In genomic region chr2:219119422-219120043, GRCh38 we compare ENCODE assay signal across 8 cellular contexts. TPM values are rescaled to one million over a fixed set of nuclear protein-coding genes. Genes with fewer than 3 reads are reported as not detected.
DNase-seq lines count a peak whose midpoint lies in the region; ATAC-seq, FAIRE-seq and TF ChIP-seq lines count a peak whose summit lies in the region.

No MANE protein-coding gene starts in this region.

- H2AFZ ChIP-seq in endothelial cell of umbilical vein (ENCODE audit: low read depth, low read length): no peak overlapping the region

- intact Hi-C loops in endothelial cell of umbilical vein (cut with micrococcal nuclease): loop anchor here (1.0 kb wide), 4 partner anchors 46 to 139 kb away; no protein-coding TSS in a partner anchor
- intact Hi-C loops in mucosa of descending colon (cut with DNase I, micrococcal nuclease): loop anchor here in 1 of 2 donors (5.0 kb wide), 1 partner anchor 47 kb away; no protein-coding TSS in a partner anchor

- BruUV-seq in endothelial cell of umbilical vein (replicated peaks; lab: Mats Ljungman, UMichigan): no TSS peak

- POLR2A ChIA-PET in endothelial cell of umbilical vein (lab: Charles Lee): interaction anchor here (0.7 kb wide), 2 partner anchors 30 to 243 kb away, joined by 3 read pairs; no protein-coding TSS in a partner anchor

- peak; percentile 57 to 64 for TF ChIP-seq CTCF in endothelial cell of umbilical vein (IDR thresholded peaks at IDR 0.05; ENCODE audit: extremely low read depth in 1 of 2, insufficient read depth in 1 of 2, low read depth in 1 of 2, low read length in 2 of 2)
- peak; percentile 35 for TF ChIP-seq CTCF in mucosa of descending colon (IDR thresholded peaks at IDR 0.05)

- H3K9me3 ChIP-seq in endothelial cell of umbilical vein (replicated peaks; ENCODE audit: control insufficient read depth, insufficient read depth, low read length) (no peaks in the 10 kb centered on the region), mucosa of descending colon (no peaks in the 10 kb centered on the region)

- no peak overlapping the region for H3K27ac ChIP-seq in endothelial cell of umbilical vein (ENCODE audit: insufficient read depth, low read depth, low read length)

- peak; percentile 24 for FAIRE-seq in endothelial cell of umbilical vein (lab: Jason Lieb, UNC)

- H3K27me3 ChIP-seq in endothelial cell of umbilical vein (ENCODE audit: control insufficient read depth in 2 of 2, insufficient read depth in 2 of 2, low read length in 2 of 2): no peaks in the 10 kb centered on the region

- CTCF ChIA-PET in endothelial cell of umbilical vein (lab: Charles Lee): interaction anchor here (0.6 to 9.5 kb wide), 56 partner anchors 9 to 597 kb away, joined by 3 to 178 read pairs (median 6); partner anchors contain the start of gene IHH

- ATAC-seq in mucosa of descending colon: peak; percentile 13

- no peaks in the 10 kb centered on the region for H4K20me1 ChIP-seq in endothelial cell of umbilical vein (replicated peaks; ENCODE audit: control insufficient read depth, extremely low read depth, insufficient read depth, low read length)

- DNase-seq in SKM-1 treated with dmso at 0.1 percent for 144 hours (lab: John Stamatoyannopoulos, UW; ENCODE audit: unreplicated experiment): peak; percentile 48
- DNase-seq in SKM-1 (lab: John Stamatoyannopoulos, UW; ENCODE audit: unreplicated experiment): no peak
- DNase-seq in NCI-H2196 treated with DMSO at 0.1 percent for 48 hours (lab: John Stamatoyannopoulos, UW; ENCODE audit: unreplicated experiment): peak; percentile 30
- DNase-seq in activated CD8-positive, alpha-beta memory T cell treated with anti-CD3 and anti-CD28 coated beads for 24 hours: peak; percentile 82
- peak; percentile 45 for DNase-seq in endothelial cell of umbilical vein (ENCODE audit: low read depth, low spot score)
- peak; percentile 57 to 90 (median 70) for DNase-seq in mucosa of descending colon
- peak; percentile 35 for DNase-seq in stimulated activated naive CD4-positive, alpha-beta T cell treated with Interleukin-2 at 50 U/mL for 16 hours (lab: John Stamatoyannopoulos, UW)
- DNase-seq in OCI-M2 (lab: John Stamatoyannopoulos, UW; ENCODE audit: unreplicated experiment): no peak

- H3K4me1 ChIP-seq in endothelial cell of umbilical vein (ENCODE audit: control insufficient read depth, extremely low read depth, insufficient read depth, low read length) (no peaks in the 10 kb centered on the region), mucosa of descending colon (ENCODE audit: low read depth) (peaks cover 63% of the 10 kb centered on the region)

- no peaks in the 10 kb centered on the region for H3K9me1 ChIP-seq in endothelial cell of umbilical vein (replicated peaks; ENCODE audit: control insufficient read depth, extremely low read depth, insufficient read depth, low read length)

- no peak overlapping the region for H3K9ac ChIP-seq in endothelial cell of umbilical vein (replicated peaks; ENCODE audit: extremely low read depth, insufficient read depth, low read length)

- H3K4me3 ChIP-seq in endothelial cell of umbilical vein (replicated peaks in 1 of 3; ENCODE audit: insufficient read depth in 1 of 3, low read depth in 1 of 3, low read length in 3 of 3): no peak overlapping the region
- no peak overlapping the region for H3K4me3 ChIP-seq in mucosa of descending colon

- TF ChIP-seq POLR2A in endothelial cell of umbilical vein (IDR thresholded peaks at IDR 0.05; ENCODE audit: low read depth, low read length): no peak

- dilution Hi-C loops in endothelial cell of umbilical vein (cut with MboI; ENCODE audit: extremely low pct_ligation_motif_present, low sequenced_read_pairs): no loop called here

- H3K4me2 ChIP-seq in endothelial cell of umbilical vein (ENCODE audit: insufficient read depth, low read length): no peak overlapping the region

- no peaks in the 10 kb centered on the region for H3K36me3 ChIP-seq in endothelial cell of umbilical vein (ENCODE audit: control insufficient read depth in 2 of 2, extremely low read depth in 1 of 2, insufficient read depth in 2 of 2, low read length in 2 of 2)
- H3K36me3 ChIP-seq in mucosa of descending colon (ENCODE audit: low read depth): no peaks in the 10 kb centered on the region

- no peaks in the 10 kb centered on the region for H3K79me2 ChIP-seq in endothelial cell of umbilical vein (ENCODE audit: control insufficient read depth, insufficient read depth, low read length)

TF ChIP-seq in endothelial cell of umbilical vein, 7 proteins besides CTCF, POLR2A, EP300 and RAD21:
- no peak for TF ChIP-seq FOS (IDR thresholded peaks at IDR 0.05; ENCODE audit: borderline replicate concordance, insufficient read depth, low read length)
- no peak for TF ChIP-seq GATA2 (IDR thresholded peaks at IDR 0.05; ENCODE audit: insufficient read depth, insufficient read length, low read depth, low read length)
- TF ChIP-seq JUN (IDR thresholded peaks at IDR 0.05; ENCODE audit: borderline replicate concordance, insufficient read depth, insufficient read length, low read depth): no peak
- TF ChIP-seq EZH2 (IDR thresholded peaks at IDR 0.05; ENCODE audit: borderline replicate concordance, low read depth, low read length, severe bottlenecking): no peak
TF ChIP-seq in endothelial cell of umbilical vein: peak in this region for 0.

RNA-seq across cellular contexts. Expression of gene NHEJ1, which starts 41.1 kb away (rescaled TPM):
- total RNA-seq in endothelial cell of umbilical vein: 12.1 and 12.9 TPM in 2 replicates
- 11.9 and 12.8 TPM in 2 replicates for polyA plus RNA-seq in endothelial cell of umbilical vein
- 15.1 and 15.5 TPM in 2 replicates for polyA plus RNA-seq in endothelial cell of umbilical vein (2011; cell fraction: cytosol; rRNA removed)
- polyA plus RNA-seq in endothelial cell of umbilical vein (2011; cell fraction: nucleus; rRNA removed): 17.3 and 21.9 TPM in 2 replicates
- polyA plus RNA-seq in endothelial cell of umbilical vein (2012): 14.2 and 15.7 TPM in 2 replicates
- 36.9 and 50.5 TPM in 2 replicates for polyA minus RNA-seq in endothelial cell of umbilical vein
- polyA minus RNA-seq in endothelial cell of umbilical vein (2011; cell fraction: cytosol; rRNA and poly(A)+ RNA removed): 11.0 TPM
- 10.3 and 16.5 TPM in 2 replicates for polyA minus RNA-seq in endothelial cell of umbilical vein (2011; cell fraction: nucleus; rRNA and poly(A)+ RNA removed)
- total RNA-seq in mucosa of descending colon: 10 to 100 TPM; 31.9 to 63.6 (median 41.7) TPM

RNA-seq across cellular contexts. Expression of gene SLC23A3, which starts 50.3 kb away (rescaled TPM):
- 5.2 and 7.1 TPM in 2 replicates for total RNA-seq in endothelial cell of umbilical vein
- 2.7 and 3.2 TPM in 2 replicates for polyA plus RNA-seq in endothelial cell of umbilical vein
- 0.32 and 0.44 TPM in 2 replicates for polyA plus RNA-seq in endothelial cell of umbilical vein (2011; cell fraction: cytosol; rRNA removed)
- polyA plus RNA-seq in endothelial cell of umbilical vein (2011; cell fraction: nucleus; rRNA removed): 17.4 and 20.5 TPM in 2 replicates
- polyA plus RNA-seq in endothelial cell of umbilical vein (2012): 2.1 and 2.5 TPM in 2 replicates
- 4.2 and 6.0 TPM in 2 replicates for polyA minus RNA-seq in endothelial cell of umbilical vein
- not detected for polyA minus RNA-seq in endothelial cell of umbilical vein (2011; cell fraction: cytosol; rRNA and poly(A)+ RNA removed)
- 6.4 and 6.8 TPM in 2 replicates for polyA minus RNA-seq in endothelial cell of umbilical vein (2011; cell fraction: nucleus; rRNA and poly(A)+ RNA removed)
- total RNA-seq in mucosa of descending colon: 10 to 100 TPM in 1 of 3 donors, 1 to 10 TPM in 2; 5.8 to 13.6 (median 7.6) TPM

RNA-seq across cellular contexts. Expression of gene CNPPD1, which starts 57.2 kb away (rescaled TPM):
- total RNA-seq in endothelial cell of umbilical vein (41.0 and 44.0 TPM in 2 replicates), mucosa of descending colon (100 to 1,000 TPM in 2 of 3 donors, 10 to 100 TPM in 1; 90.4 to 138 (median 110) TPM)
- polyA plus RNA-seq in endothelial cell of umbilical vein: 51.1 and 55.7 TPM in 2 replicates
- 38.1 and 39.2 TPM in 2 replicates for polyA plus RNA-seq in endothelial cell of umbilical vein (2011; cell fraction: cytosol; rRNA removed)
- polyA plus RNA-seq in endothelial cell of umbilical vein (2011; cell fraction: nucleus; rRNA removed): 60.0 and 63.9 TPM in 2 replicates
- polyA plus RNA-seq in endothelial cell of umbilical vein (2012): 35.5 and 39.9 TPM in 2 replicates
- 24.6 and 27.9 TPM in 2 replicates for polyA minus RNA-seq in endothelial cell of umbilical vein
- 5.8 TPM for polyA minus RNA-seq in endothelial cell of umbilical vein (2011; cell fraction: cytosol; rRNA and poly(A)+ RNA removed)
- 14.1 and 15.9 TPM in 2 replicates for polyA minus RNA-seq in endothelial cell of umbilical vein (2011; cell fraction: nucleus; rRNA and poly(A)+ RNA removed)

RNA-seq across cellular contexts. Expression of gene RETREG2, which starts 58.5 kb away (rescaled TPM):
- total RNA-seq in endothelial cell of umbilical vein (58.2 and 59.5 TPM in 2 replicates), mucosa of descending colon (100 to 1,000 TPM; 110 to 159 (median 110) TPM)
- 68.1 and 76.1 TPM in 2 replicates for polyA plus RNA-seq in endothelial cell of umbilical vein
- polyA plus RNA-seq in endothelial cell of umbilical vein (2011; cell fraction: cytosol; rRNA removed): 51.6 and 53.2 TPM in 2 replicates
- polyA plus RNA-seq in endothelial cell of umbilical vein (2011; cell fraction: nucleus; rRNA removed): 59.8 and 67.6 TPM in 2 replicates
- polyA plus RNA-seq in endothelial cell of umbilical vein (2012): 39.7 and 46.3 TPM in 2 replicates
- 131 and 150 TPM in 2 replicates for polyA minus RNA-seq in endothelial cell of umbilical vein
- polyA minus RNA-seq in endothelial cell of umbilical vein (2011; cell fraction: cytosol; rRNA and poly(A)+ RNA removed): 26.6 TPM
- 41.5 and 52.4 TPM in 2 replicates for polyA minus RNA-seq in endothelial cell of umbilical vein (2011; cell fraction: nucleus; rRNA and poly(A)+ RNA removed)

RNA-seq across cellular contexts. Expression of gene IHH, which starts 58.8 kb away (rescaled TPM):
- 0.37 TPM in 1 of 2 replicates, not detected in the other for total RNA-seq in endothelial cell of umbilical vein
- 0.03 TPM in 1 of 2 replicates, not detected in the other for polyA plus RNA-seq in endothelial cell of umbilical vein
- not detected in 2 replicates for polyA plus RNA-seq in endothelial cell of umbilical vein (2011; cell fraction: cytosol; rRNA removed)
- polyA plus RNA-seq in endothelial cell of umbilical vein (2011; cell fraction: nucleus; rRNA removed): 0.09 and 0.10 TPM in 2 replicates
- polyA plus RNA-seq in endothelial cell of umbilical vein (2012): not detected in 2 replicates
- polyA minus RNA-seq in endothelial cell of umbilical vein: 0.17 TPM in 1 of 2 replicates, not detected in the other
- not detected for polyA minus RNA-seq in endothelial cell of umbilical vein (2011; cell fraction: cytosol; rRNA and poly(A)+ RNA removed)
- 0.29 and 0.34 TPM in 2 replicates for polyA minus RNA-seq in endothelial cell of umbilical vein (2011; cell fraction: nucleus; rRNA and poly(A)+ RNA removed)
- 10 to 100 TPM; 31.0 to 91.2 (median 57.6) TPM for total RNA-seq in mucosa of descending colon

Comparison
In these comparisons a context has a peak if more than half of its experiments do, and no peak if none do; other contexts are left out.
1. DNase-seq: peak in SKM-1 treated with dmso at 0.1 percent for 144 hours (single experiment), NCI-H2196 treated with DMSO at 0.1 percent for 48 hours (single experiment), activated CD8-positive, alpha-beta memory T cell treated with anti-CD3 and anti-CD28 coated beads for 24 hours (single experiment), endothelial cell of umbilical vein (single experiment), mucosa of descending colon (3 of 3) and stimulated activated naive CD4-positive, alpha-beta T cell treated with Interleukin-2 at 50 U/mL for 16 hours (single experiment); none in SKM-1 (single experiment) and OCI-M2 (single experiment).